Comparison of ENCODE assay signal across 8 cellular contexts in genomic region chr4:118352843-118353373, GRCh38.
DNase-seq lines count a peak whose midpoint lies in the region; ATAC-seq and TF ChIP-seq lines count a peak whose summit lies in the region.

A gene with protein sequence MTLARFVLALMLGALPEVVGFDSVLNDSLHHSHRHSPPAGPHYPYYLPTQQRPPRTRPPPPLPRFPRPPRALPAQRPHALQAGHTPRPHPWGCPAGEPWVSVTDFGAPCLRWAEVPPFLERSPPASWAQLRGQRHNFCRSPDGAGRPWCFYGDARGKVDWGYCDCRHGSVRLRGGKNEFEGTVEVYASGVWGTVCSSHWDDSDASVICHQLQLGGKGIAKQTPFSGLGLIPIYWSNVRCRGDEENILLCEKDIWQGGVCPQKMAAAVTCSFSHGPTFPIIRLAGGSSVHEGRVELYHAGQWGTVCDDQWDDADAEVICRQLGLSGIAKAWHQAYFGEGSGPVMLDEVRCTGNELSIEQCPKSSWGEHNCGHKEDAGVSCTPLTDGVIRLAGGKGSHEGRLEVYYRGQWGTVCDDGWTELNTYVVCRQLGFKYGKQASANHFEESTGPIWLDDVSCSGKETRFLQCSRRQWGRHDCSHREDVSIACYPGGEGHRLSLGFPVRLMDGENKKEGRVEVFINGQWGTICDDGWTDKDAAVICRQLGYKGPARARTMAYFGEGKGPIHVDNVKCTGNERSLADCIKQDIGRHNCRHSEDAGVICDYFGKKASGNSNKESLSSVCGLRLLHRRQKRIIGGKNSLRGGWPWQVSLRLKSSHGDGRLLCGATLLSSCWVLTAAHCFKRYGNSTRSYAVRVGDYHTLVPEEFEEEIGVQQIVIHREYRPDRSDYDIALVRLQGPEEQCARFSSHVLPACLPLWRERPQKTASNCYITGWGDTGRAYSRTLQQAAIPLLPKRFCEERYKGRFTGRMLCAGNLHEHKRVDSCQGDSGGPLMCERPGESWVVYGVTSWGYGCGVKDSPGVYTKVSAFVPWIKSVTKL (minus strand): TSS chr4:118353003. CDS start chr4:118352720, 283 bp downstream.

- ATAC-seq in GM18873 (IDR thresholded peaks at IDR 0.05; ENCODE audit: low FRiP score, unreplicated experiment) = peak; percentile 94
- ATAC-seq in HG03095 (IDR thresholded peaks at IDR 0.05; ENCODE audit: unreplicated experiment) = peak; percentile 99

- TF ChIP-seq CTCF in AG09309 (IDR thresholded peaks at IDR 0.05; ENCODE audit: control insufficient read depth, insufficient read depth, low read depth, low read length, missing control alignments) (peak; percentile 67), epithelial cell of esophagus (IDR thresholded peaks at IDR 0.05; ENCODE audit: insufficient read depth, low read depth, low read length, missing control alignments) (peak; percentile 38)

- peak within 1 kb of the TSS; percentile 76 for H3K4me3 ChIP-seq in AG09309 (ENCODE audit: control insufficient read depth, low read depth, low read length)
- H3K4me3 ChIP-seq in epithelial cell of esophagus (ENCODE audit: low read length) = peak within 1 kb of the TSS; percentile 65
- H3K4me3 ChIP-seq in mucosa of stomach (ENCODE audit: low read length) = peak within 1 kb of the TSS; percentile 40

- no peaks in the 10 kb centered on the region for H3K36me3 ChIP-seq in mucosa of stomach (ENCODE audit: control insufficient read depth, insufficient read depth, low read length)

- no peak for DNase-seq in AG09309 (ENCODE audit: low read depth)
- peak; percentile 34 for DNase-seq in NCI-H510A treated with DMSO at 0.1 percent for 48 hours (lab: John Stamatoyannopoulos, UW)
- DNase-seq in activated CD8-positive, alpha-beta memory T cell treated with anti-CD3 and anti-CD28 coated beads for 48 hours (ENCODE audit: low read depth in 2 of 3, low spot score in 2 of 3) = peak; percentile 34 to 40 (median 36)
- peak; percentile 82 for DNase-seq in epithelial cell of esophagus (ENCODE audit: low read depth)
- DNase-seq in stimulated activated naive CD4-positive, alpha-beta T cell (lab: John Stamatoyannopoulos, UW) = peak in 4 of 6 experiments; percentile 3 to 38 (median 22)

- H3K4me1 ChIP-seq in mucosa of stomach (ENCODE audit: control insufficient read depth, insufficient read depth, low read length) = peaks cover 23% of the 10 kb centered on the region

- H3K9me3 ChIP-seq in mucosa of stomach (ENCODE audit: control insufficient read depth, low read length) = no peaks in the 10 kb centered on the region

- H3K27me3 ChIP-seq in mucosa of stomach (ENCODE audit: control insufficient read depth, insufficient read depth, low read length) = peaks cover 14% of the 10 kb centered on the region

- H3K9ac ChIP-seq in mucosa of stomach (ENCODE audit: low read length) = peak within 1 kb of the TSS; percentile 61
